In the genomic region with DNA sequence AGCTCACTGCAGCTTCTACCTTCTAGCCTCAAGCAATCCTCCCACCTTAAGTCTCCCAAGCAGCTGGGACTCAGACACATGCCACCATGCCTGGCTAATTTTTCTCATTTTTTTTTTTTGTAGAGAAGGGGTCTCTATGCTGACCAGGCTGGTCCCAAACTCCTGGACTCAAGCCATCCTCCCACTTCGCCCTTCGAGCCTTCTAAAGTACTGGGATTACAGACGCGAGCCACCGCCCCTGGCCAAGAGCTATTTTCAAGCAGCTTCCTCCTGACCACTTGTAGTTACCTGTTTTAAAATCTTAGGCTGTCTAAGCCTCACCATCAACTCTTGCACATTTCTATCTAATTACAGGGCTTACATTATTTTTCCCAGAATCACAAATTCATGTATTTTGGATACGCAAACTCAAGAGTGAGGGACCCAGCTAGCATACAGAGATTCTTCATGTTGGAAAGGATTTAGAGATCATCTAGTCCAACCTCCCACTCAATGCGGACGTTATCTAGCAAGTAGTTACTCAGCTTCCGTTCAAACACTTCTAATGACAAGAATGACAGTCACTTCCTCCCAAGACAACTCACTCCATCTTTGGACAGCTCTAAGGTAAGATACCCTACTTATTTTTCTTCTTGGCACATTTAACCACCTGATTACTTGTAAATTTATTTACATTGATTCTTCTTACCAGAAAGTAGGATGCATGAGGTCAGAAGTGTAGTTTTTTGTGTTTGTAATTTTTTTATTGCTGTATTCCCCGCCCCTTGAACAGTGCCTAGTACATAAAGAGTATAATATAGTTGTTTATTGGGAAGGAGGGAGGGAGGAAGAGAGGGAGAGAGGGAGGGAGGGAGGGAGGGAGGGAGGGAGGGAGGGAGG, we compare ENCODE assay signal across 10 cellular contexts.
DNase-seq lines count a peak whose midpoint lies in the region; ATAC-seq and TF ChIP-seq lines count a peak whose summit lies in the region.
"Had no signal": no experiment of that assay in that cellular context is flagged by ENCODE, and none has a peak within 500 bp of the region (broad histone marks: within the 10 kb centered on the region; RNA-seq: fewer than 3 reads in every experiment).

No MANE protein-coding gene starts in this region.

- peaks cover 18% of the 10 kb centered on the region for H3K36me3 Mint-ChIP-seq in WTC11

- ATAC-seq in WTC11 (no peak), gastroesophageal sphincter (no peak), HG02885 (IDR thresholded peaks at IDR 0.05; ENCODE audit: poor library complexity, unreplicated experiment) (no peak), HG03045 (IDR thresholded peaks at IDR 0.05; ENCODE audit: unreplicated experiment) (no peak)

- H3K27me3 ChIP-seq in gastroesophageal sphincter (no peaks in the 10 kb centered on the region), suprapubic skin (no peaks in the 10 kb centered on the region)
- H3K27me3 ChIP-seq: ovary had no signal

- H3K4me1 Mint-ChIP-seq in WTC11 = peaks cover 33% of the 10 kb centered on the region

- H3K4me3 ChIP-seq in gastroesophageal sphincter = no peak overlapping the region
- no peak overlapping the region for H3K4me3 ChIP-seq in suprapubic skin
- H3K4me3 ChIP-seq: ovary had no signal

- peak overlapping the region; percentile 22 for H3K27ac Mint-ChIP-seq in WTC11

- TF ChIP-seq CTCF in WTC11 (IDR thresholded peaks at IDR 0.05) (no peak), gastroesophageal sphincter (IDR thresholded peaks at IDR 0.05) (no peak), suprapubic skin (IDR thresholded peaks at IDR 0.05) (no peak)

- H3K36me3 ChIP-seq in gastroesophageal sphincter (peaks cover 0 to 19% of the 10 kb centered on the region in 2 donors), suprapubic skin (peaks cover 6% of the 10 kb centered on the region)
- H3K36me3 ChIP-seq: ovary had no signal

- CTCF ChIA-PET in WTC11 (lab: Charles Lee) = interaction anchor here (0.7 to 2.9 kb wide), 6 partner anchors 13 to 126 kb away, joined by 3 to 24 read pairs (median 4); no protein-coding TSS in a partner anchor

- no peak overlapping the region for H3K4me3 Mint-ChIP-seq in WTC11

- H3K27ac ChIP-seq in gastroesophageal sphincter (peak overlapping the region in 3 of 4 donors; percentile 47 to 59 (median 50)), suprapubic skin (peak overlapping the region; percentile 52)
- H3K27ac ChIP-seq: C4-2B had no signal

- 64 to 82% methylated on average over 8 to 10 of the region's 10 CpGs for WGBS in gastroesophageal sphincter (ENCODE audit: low coverage in 1 of 2), 2 donors
- WGBS in suprapubic skin = 64% methylated on average over 10 of the region's 10 CpGs

- POLR2A ChIA-PET in WTC11 (lab: Charles Lee) = interaction anchor here (0.6 kb wide), 2 partner anchors 93 to 817 kb away, joined by 3 to 10 read pairs; no protein-coding TSS in a partner anchor

- DNase-seq in activated gamma-delta T cell treated with Interleukin-2 at 50 U/mL for 16 hours (peak; percentile 29), activated gamma-delta T cell (lab: John Stamatoyannopoulos, UW) (no peak), WTC11 (ENCODE audit: low spot score) (no peak), suprapubic skin (ENCODE audit: low spot score in 2 of 2) (no peak), dedifferentiated amniotic fluid mesenchymal stem cell (ENCODE audit: extremely low spot score) (no peak)

- H3K9me3 Mint-ChIP-seq in WTC11 = no peaks in the 10 kb centered on the region

- no peak for TF ChIP-seq EP300 in gastroesophageal sphincter (IDR thresholded peaks at IDR 0.05)
- TF ChIP-seq EP300 in suprapubic skin (IDR thresholded peaks at IDR 0.05) = no peak

- H3K4me1 ChIP-seq in gastroesophageal sphincter (peaks cover 21 to 53% (median 32%) of the 10 kb centered on the region in 3 donors), suprapubic skin (peaks cover 48% of the 10 kb centered on the region)

- H3K9me3 ChIP-seq in gastroesophageal sphincter = no peaks in the 10 kb centered on the region
- no peaks in the 10 kb centered on the region for H3K9me3 ChIP-seq in suprapubic skin
- H3K9me3 ChIP-seq: ovary had no signal

- no peaks in the 10 kb centered on the region for H3K27me3 Mint-ChIP-seq in WTC11 (ENCODE audit: low read depth)

- TF ChIP-seq POLR2A in gastroesophageal sphincter (IDR thresholded peaks at IDR 0.05) = no peak
- no peak for TF ChIP-seq POLR2A in suprapubic skin (IDR thresholded peaks at IDR 0.05)

TF ChIP-seq in WTC11, 78 proteins besides CTCF, POLR2A, EP300 and RAD21:
- no peak for TF ChIP-seq MYBL2 (CRISPR knock-in tag; IDR thresholded peaks at IDR 0.05)
- TF ChIP-seq, protein P1, sequence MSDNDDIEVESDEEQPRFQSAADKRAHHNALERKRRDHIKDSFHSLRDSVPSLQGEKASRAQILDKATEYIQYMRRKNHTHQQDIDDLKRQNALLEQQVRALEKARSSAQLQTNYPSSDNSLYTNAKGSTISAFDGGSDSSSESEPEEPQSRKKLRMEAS (CRISPR knock-in tag; IDR thresholded peaks at IDR 0.05) = no peak
- TF ChIP-seq, protein P2, sequence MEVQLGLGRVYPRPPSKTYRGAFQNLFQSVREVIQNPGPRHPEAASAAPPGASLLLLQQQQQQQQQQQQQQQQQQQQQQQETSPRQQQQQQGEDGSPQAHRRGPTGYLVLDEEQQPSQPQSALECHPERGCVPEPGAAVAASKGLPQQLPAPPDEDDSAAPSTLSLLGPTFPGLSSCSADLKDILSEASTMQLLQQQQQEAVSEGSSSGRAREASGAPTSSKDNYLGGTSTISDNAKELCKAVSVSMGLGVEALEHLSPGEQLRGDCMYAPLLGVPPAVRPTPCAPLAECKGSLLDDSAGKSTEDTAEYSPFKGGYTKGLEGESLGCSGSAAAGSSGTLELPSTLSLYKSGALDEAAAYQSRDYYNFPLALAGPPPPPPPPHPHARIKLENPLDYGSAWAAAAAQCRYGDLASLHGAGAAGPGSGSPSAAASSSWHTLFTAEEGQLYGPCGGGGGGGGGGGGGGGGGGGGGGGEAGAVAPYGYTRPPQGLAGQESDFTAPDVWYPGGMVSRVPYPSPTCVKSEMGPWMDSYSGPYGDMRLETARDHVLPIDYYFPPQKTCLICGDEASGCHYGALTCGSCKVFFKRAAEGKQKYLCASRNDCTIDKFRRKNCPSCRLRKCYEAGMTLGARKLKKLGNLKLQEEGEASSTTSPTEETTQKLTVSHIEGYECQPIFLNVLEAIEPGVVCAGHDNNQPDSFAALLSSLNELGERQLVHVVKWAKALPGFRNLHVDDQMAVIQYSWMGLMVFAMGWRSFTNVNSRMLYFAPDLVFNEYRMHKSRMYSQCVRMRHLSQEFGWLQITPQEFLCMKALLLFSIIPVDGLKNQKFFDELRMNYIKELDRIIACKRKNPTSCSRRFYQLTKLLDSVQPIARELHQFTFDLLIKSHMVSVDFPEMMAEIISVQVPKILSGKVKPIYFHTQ (CRISPR knock-in tag; IDR thresholded peaks at IDR 0.05) = no peak
- TF ChIP-seq, protein P3, sequence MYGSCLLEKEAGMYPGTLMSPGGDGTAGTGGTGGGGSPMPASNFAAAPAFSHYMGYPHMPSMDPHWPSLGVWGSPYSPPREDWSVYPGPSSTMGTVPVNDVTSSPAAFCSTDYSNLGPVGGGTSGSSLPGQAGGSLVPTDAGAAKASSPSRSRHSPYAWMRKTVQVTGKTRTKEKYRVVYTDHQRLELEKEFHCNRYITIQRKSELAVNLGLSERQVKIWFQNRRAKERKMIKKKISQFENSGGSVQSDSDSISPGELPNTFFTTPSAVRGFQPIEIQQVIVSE (CRISPR knock-in tag; IDR thresholded peaks at IDR 0.05; ENCODE audit: borderline replicate concordance) = no peak
- TF ChIP-seq, protein P4, sequence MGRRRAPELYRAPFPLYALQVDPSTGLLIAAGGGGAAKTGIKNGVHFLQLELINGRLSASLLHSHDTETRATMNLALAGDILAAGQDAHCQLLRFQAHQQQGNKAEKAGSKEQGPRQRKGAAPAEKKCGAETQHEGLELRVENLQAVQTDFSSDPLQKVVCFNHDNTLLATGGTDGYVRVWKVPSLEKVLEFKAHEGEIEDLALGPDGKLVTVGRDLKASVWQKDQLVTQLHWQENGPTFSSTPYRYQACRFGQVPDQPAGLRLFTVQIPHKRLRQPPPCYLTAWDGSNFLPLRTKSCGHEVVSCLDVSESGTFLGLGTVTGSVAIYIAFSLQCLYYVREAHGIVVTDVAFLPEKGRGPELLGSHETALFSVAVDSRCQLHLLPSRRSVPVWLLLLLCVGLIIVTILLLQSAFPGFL (CRISPR knock-in tag; IDR thresholded peaks at IDR 0.05; ENCODE audit: borderline replicate concordance) = no peak
- TF ChIP-seq, protein P5, sequence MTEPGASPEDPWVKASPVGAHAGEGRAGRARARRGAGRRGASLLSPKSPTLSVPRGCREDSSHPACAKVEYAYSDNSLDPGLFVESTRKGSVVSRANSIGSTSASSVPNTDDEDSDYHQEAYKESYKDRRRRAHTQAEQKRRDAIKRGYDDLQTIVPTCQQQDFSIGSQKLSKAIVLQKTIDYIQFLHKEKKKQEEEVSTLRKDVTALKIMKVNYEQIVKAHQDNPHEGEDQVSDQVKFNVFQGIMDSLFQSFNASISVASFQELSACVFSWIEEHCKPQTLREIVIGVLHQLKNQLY (CRISPR knock-in tag; IDR thresholded peaks at IDR 0.05) = no peak
TF ChIP-seq in WTC11: peak in this region for 0.
